ENCODE assay signal across 25 cellular contexts in genomic region chr2:234874347-234875046, GRCh38.
A peak's percentile ranks its signal among the peaks of the same experiment; 100 is the strongest.
DNase-seq lines count a peak whose midpoint lies in the region; ATAC-seq, FAIRE-seq and TF ChIP-seq lines count a peak whose summit lies in the region.
"Had no signal": no experiment of that assay in that cellular context is flagged by ENCODE, and none has a peak within 500 bp of the region (broad histone marks: within the 10 kb centered on the region; RNA-seq: fewer than 3 reads in every experiment).

No MANE protein-coding gene starts in this region.

- H3K9me3 ChIP-seq in astrocyte (ENCODE audit: insufficient read depth, low read depth, low read length) (no peaks in the 10 kb centered on the region), osteoblast (ENCODE audit: low read depth, low read length) (no peaks in the 10 kb centered on the region), thyroid gland (no peaks in the 10 kb centered on the region)
- H3K9me3 ChIP-seq: MG63 had no signal

- no peak for DNase-seq in activated T-cell treated with anti-CD3 and anti-CD28 coated beads, Interleukin-2, amount 50 U/mL, for 72 hours
- no peak for DNase-seq in activated T-cell treated with anti-CD3 and anti-CD28 coated beads, Interleukin-2, amount 50 U/mL, for 24 hours
- DNase-seq in astrocyte (ENCODE audit: low read depth): no peak
- DNase-seq in osteoblast (ENCODE audit: insufficient read length, low spot score, missing footprints): no peak
- DNase-seq in brain microvascular endothelial cell: no peak
- DNase-seq in thyroid gland: no peak
- no peak for DNase-seq in progenitor cell of endocrine pancreas (ENCODE audit: low spot score, unreplicated experiment)
- DNase-seq: CD8-positive, alpha-beta memory T cell; GDM1; Kasumi-1; NCI-H1048; NCI-H1417 treated with DMSO at 0.1 percent for 48 hours; NCI-H187; NCI-H2107; NCI-H446 treated with DMSO at 0.1 percent for 48 hours; NCI-H526 treated with DMSO at 0.1 percent for 48 hours; SHP77 treated with DMSO at 0.1 percent for 48 hours had no signal

- no peaks in the 10 kb centered on the region for H3K79me2 ChIP-seq in astrocyte (ENCODE audit: insufficient read depth, low read length)
- H3K79me2 ChIP-seq in osteoblast (ENCODE audit: insufficient read depth, low read length): no peaks in the 10 kb centered on the region

- no peak overlapping the region for H3K4me2 ChIP-seq in astrocyte (ENCODE audit: low read length)
- peak overlapping the region; percentile 9 for H3K4me2 ChIP-seq in osteoblast (ENCODE audit: insufficient read depth, low read length)
- H3K4me2 ChIP-seq: PC-9 had no signal

- H3K4me3 ChIP-seq in astrocyte (ENCODE audit: insufficient read depth, low read depth, low read length) (no peak overlapping the region), osteoblast (ENCODE audit: insufficient read depth, low read length) (no peak overlapping the region), brain microvascular endothelial cell (ENCODE audit: low read depth, low read length) (no peak overlapping the region), thyroid gland (replicated peaks in 1 of 3) (no peak overlapping the region)
- H3K4me3 ChIP-seq: MG63, PC-9 had no signal

- in situ Hi-C loops in brain microvascular endothelial cell (cut with HindIII; ENCODE audit: low pct_ligation_motif_present, low sequenced_read_pairs): no loop called here

- no peaks in the 10 kb centered on the region for H4K20me1 ChIP-seq in astrocyte (ENCODE audit: insufficient read depth, low read length)
- no peaks in the 10 kb centered on the region for H4K20me1 ChIP-seq in osteoblast (ENCODE audit: insufficient read depth, low read length)

- H3K9me3 Mint-ChIP-seq in activated T-cell treated with anti-CD3 and anti-CD28 coated beads, Interleukin-2, amount 50 U/mL, for 72 hours: peaks cover 2 to 9% of the 10 kb centered on the region in 2 donors
- no peaks in the 10 kb centered on the region for H3K9me3 Mint-ChIP-seq in activated T-cell treated with anti-CD3 and anti-CD28 coated beads, Interleukin-2, amount 50 U/mL, for 24 hours
- H3K9me3 Mint-ChIP-seq in astrocyte (ENCODE audit: unreplicated experiment): peaks cover 17% of the 10 kb centered on the region
- H3K9me3 Mint-ChIP-seq in progenitor cell of endocrine pancreas (ENCODE audit: low read depth): peaks cover 23% of the 10 kb centered on the region

- H3K36me3 ChIP-seq in astrocyte (ENCODE audit: insufficient read depth, low read length): no peaks in the 10 kb centered on the region
- no peaks in the 10 kb centered on the region for H3K36me3 ChIP-seq in osteoblast (ENCODE audit: insufficient read depth, low read length)
- H3K36me3 ChIP-seq in brain microvascular endothelial cell (replicated peaks): no peaks in the 10 kb centered on the region
- no peaks in the 10 kb centered on the region for H3K36me3 ChIP-seq in thyroid gland
- H3K36me3 ChIP-seq: MG63 had no signal

- no peak for FAIRE-seq in astrocyte (lab: Jason Lieb, UNC)
- FAIRE-seq: GM18507, GM19239, H1 had no signal

- H3K4me1 ChIP-seq in astrocyte (ENCODE audit: insufficient read depth, low read length): peaks cover 1% of the 10 kb centered on the region
- peaks cover 4% of the 10 kb centered on the region for H3K4me1 ChIP-seq in osteoblast (ENCODE audit: insufficient read depth, low read length)
- no peaks in the 10 kb centered on the region for H3K4me1 ChIP-seq in thyroid gland

- H3K27me3 ChIP-seq in astrocyte (ENCODE audit: insufficient read depth, low read length): no peaks in the 10 kb centered on the region
- peaks cover 3% of the 10 kb centered on the region for H3K27me3 ChIP-seq in osteoblast (ENCODE audit: insufficient read depth, low read length)
- no peaks in the 10 kb centered on the region for H3K27me3 ChIP-seq in brain microvascular endothelial cell (replicated peaks)
- H3K27me3 ChIP-seq in thyroid gland: no peaks in the 10 kb centered on the region
- H3K27me3 ChIP-seq: MG63 had no signal

- no peaks in the 10 kb centered on the region for H3K4me1 Mint-ChIP-seq in activated T-cell treated with anti-CD3 and anti-CD28 coated beads, Interleukin-2, amount 50 U/mL, for 72 hours (ENCODE audit: low read depth)
- H3K4me1 Mint-ChIP-seq in activated T-cell treated with anti-CD3 and anti-CD28 coated beads, Interleukin-2, amount 50 U/mL, for 24 hours (ENCODE audit: low read depth): no peaks in the 10 kb centered on the region
- H3K4me1 Mint-ChIP-seq in astrocyte (ENCODE audit: low read depth, unreplicated experiment) (peaks cover 6% of the 10 kb centered on the region), progenitor cell of endocrine pancreas (ENCODE audit: low read depth) (peaks cover 6% of the 10 kb centered on the region)
- H3K4me1 Mint-ChIP-seq: CD8-positive, alpha-beta memory T cell had no signal

- no peak overlapping the region for H3K4me3 Mint-ChIP-seq in activated T-cell treated with anti-CD3 and anti-CD28 coated beads, Interleukin-2, amount 50 U/mL, for 72 hours
- H3K4me3 Mint-ChIP-seq in activated T-cell treated with anti-CD3 and anti-CD28 coated beads, Interleukin-2, amount 50 U/mL, for 24 hours: no peak overlapping the region
- H3K4me3 Mint-ChIP-seq in astrocyte (ENCODE audit: unreplicated experiment) (peak overlapping the region; percentile 69), progenitor cell of endocrine pancreas (ENCODE audit: low read depth) (no peak overlapping the region)
- H3K4me3 Mint-ChIP-seq: CD8-positive, alpha-beta memory T cell had no signal

- no peak overlapping the region for H3K27ac ChIP-seq in astrocyte (ENCODE audit: low read depth, low read length)
- no peak overlapping the region for H3K27ac ChIP-seq in osteoblast (ENCODE audit: low read depth, low read length)
- H3K27ac ChIP-seq in brain microvascular endothelial cell: no peak overlapping the region
- H3K27ac ChIP-seq in thyroid gland: no peak overlapping the region
- H3K27ac ChIP-seq: C4-2B, PC-9, RWPE1 had no signal

- intact Hi-C loops in thyroid gland (cut with DNase I): loop anchor here (10.0 kb wide), 1 partner anchor 180 kb away; no protein-coding TSS in a partner anchor

- ATAC-seq in activated T-cell treated with anti-CD3 and anti-CD28 coated beads, Interleukin-2, amount 50 U/mL, for 72 hours (replicated peaks in 1 of 2): no peak
- no peak for ATAC-seq in HG02571 (IDR thresholded peaks at IDR 0.05; ENCODE audit: unreplicated experiment)

- H3K36me3 Mint-ChIP-seq in activated T-cell treated with anti-CD3 and anti-CD28 coated beads, Interleukin-2, amount 50 U/mL, for 72 hours (ENCODE audit: insufficient read depth in 2 of 2): peaks cover 0 to 10% of the 10 kb centered on the region in 2 donors
- no peaks in the 10 kb centered on the region for H3K36me3 Mint-ChIP-seq in activated T-cell treated with anti-CD3 and anti-CD28 coated beads, Interleukin-2, amount 50 U/mL, for 24 hours (ENCODE audit: low read depth)
- H3K36me3 Mint-ChIP-seq in astrocyte (ENCODE audit: low read depth, unreplicated experiment) (no peaks in the 10 kb centered on the region), progenitor cell of endocrine pancreas (ENCODE audit: insufficient read depth) (peaks cover 12% of the 10 kb centered on the region)

- 80 to 84% methylated on average over 10 of the region's 10 CpGs for WGBS in thyroid gland, 2 donors

- H2AFZ ChIP-seq in astrocyte (ENCODE audit: low read depth, low read length): no peak overlapping the region
- peak overlapping the region; percentile 67 for H2AFZ ChIP-seq in osteoblast (ENCODE audit: low read length)
- H2AFZ ChIP-seq: PC-9 had no signal

- H3K27me3 Mint-ChIP-seq in activated T-cell treated with anti-CD3 and anti-CD28 coated beads, Interleukin-2, amount 50 U/mL, for 72 hours (ENCODE audit: low read depth): peaks cover 16% of the 10 kb centered on the region
- H3K27me3 Mint-ChIP-seq in activated T-cell treated with anti-CD3 and anti-CD28 coated beads, Interleukin-2, amount 50 U/mL, for 24 hours: peaks cover 27% of the 10 kb centered on the region
- peaks cover 5% of the 10 kb centered on the region for H3K27me3 Mint-ChIP-seq in astrocyte (ENCODE audit: low read depth, unreplicated experiment)
- H3K27me3 Mint-ChIP-seq in progenitor cell of endocrine pancreas: peaks cover 25% of the 10 kb centered on the region

- peak overlapping the region; percentile 48 for H3K27ac Mint-ChIP-seq in activated T-cell treated with anti-CD3 and anti-CD28 coated beads, Interleukin-2, amount 50 U/mL, for 72 hours
- no peak overlapping the region for H3K27ac Mint-ChIP-seq in activated T-cell treated with anti-CD3 and anti-CD28 coated beads, Interleukin-2, amount 50 U/mL, for 24 hours
- H3K27ac Mint-ChIP-seq in astrocyte (ENCODE audit: unreplicated experiment) (no peak overlapping the region), progenitor cell of endocrine pancreas (no peak overlapping the region)

- TF ChIP-seq POLR2A in thyroid gland (IDR thresholded peaks at IDR 0.05): no peak

- TF ChIP-seq CTCF in astrocyte (IDR thresholded peaks at IDR 0.05; ENCODE audit: insufficient read depth, low read depth, low read length) (no peak), osteoblast (IDR thresholded peaks at IDR 0.05; ENCODE audit: extremely low read depth, low read depth, low read length) (no peak), brain microvascular endothelial cell (IDR thresholded peaks at IDR 0.05; ENCODE audit: low read depth, low read length, missing control alignments) (no peak), thyroid gland (IDR thresholded peaks at IDR 0.05) (no peak), progenitor cell of endocrine pancreas (IDR thresholded peaks at IDR 0.05; ENCODE audit: unreplicated experiment) (no peak)

- H3K9ac ChIP-seq in astrocyte (ENCODE audit: low read length): no peak overlapping the region
